ENCODE assay signal across 1 cellular context in genomic region chr1:151504252-151504651, GRCh38.
TF ChIP-seq lines count a peak whose summit lies in the region.

No MANE protein-coding gene starts in this region.

TF ChIP-seq in IMR-90, 13 proteins besides CTCF, POLR2A, EP300 and RAD21:
- TF ChIP-seq FOS (IDR thresholded peaks at IDR 0.05; ENCODE audit: low read depth, low read length) (no peak), RFX5 (IDR thresholded peaks at IDR 0.05; ENCODE audit: low read depth, low read length) (no peak), ELK1 (IDR thresholded peaks at IDR 0.05; ENCODE audit: borderline replicate concordance, low read depth, low read length) (no peak), RCOR1 (IDR thresholded peaks at IDR 0.05; ENCODE audit: insufficient replicate concordance, low read length) (no peak), CEBPB (IDR thresholded peaks at IDR 0.05; ENCODE audit: low read depth, low read length) (no peak), USF2 (IDR thresholded peaks at IDR 0.05; ENCODE audit: low read depth, low read length) (no peak), MXI1 (IDR thresholded peaks at IDR 0.05; ENCODE audit: borderline replicate concordance, low read depth, low read length) (no peak), BHLHE40 (IDR thresholded peaks at IDR 0.05; ENCODE audit: low read depth, low read length) (peak; percentile 84), MAFK (IDR thresholded peaks at IDR 0.05; ENCODE audit: low read depth, low read length) (no peak)
